Comparison of ENCODE assay signal across 8 cellular contexts in genomic region chr12:34123092-34123491, GRCh38.
DNase-seq lines count a peak whose midpoint lies in the region; TF ChIP-seq lines count a peak whose summit lies in the region.
"Not testable (repeated sequence)": the region's sequence is repeated elsewhere in the genome, so short reads cannot be mapped to it uniquely, and the experiment has no call there.

No MANE protein-coding gene starts in this region.

- DNase-seq in CD8-positive, alpha-beta memory T cell = peak in 4 of 5 donors; percentile 30 to 60 (median 42)
- DNase-seq in GM19240 (ENCODE audit: insufficient read length, low spot score) (peak; percentile 22), HS-27A (ENCODE audit: low read depth) (peak; percentile 24), NCI-H748 treated with DMSO at 0.1 percent for 48 hours (lab: John Stamatoyannopoulos, UW) (peak; percentile 44), kidney glomerular epithelial cell (lab: John Stamatoyannopoulos, UW) (peak; percentile 73)
- DNase-seq in activated CD4-positive, alpha-beta T cell treated with anti-CD3 and anti-CD28 coated beads, Interleukin-2, amount 10 ng/mL, durations not matched to agents 7 days and 5 days = peak; percentile 59
- DNase-seq in coronary artery (ENCODE audit: low spot score) = not testable (repeated sequence)
- peak; percentile 51 for DNase-seq in stimulated activated CD4-positive, alpha-beta T cell treated with anti-CD3 and anti-CD28 coated beads, Interleukin-4, amount 100 ng/mL, for 24 hours

- not testable (repeated sequence) for H3K27me3 Mint-ChIP-seq in CD8-positive, alpha-beta memory T cell; activated CD4-positive, alpha-beta T cell treated with anti-CD3 and anti-CD28 coated beads, Interleukin-2, amount 10 ng/mL, durations not matched to agents 7 days and 5 days

- not testable (repeated sequence) for H3K36me3 ChIP-seq in CD8-positive, alpha-beta memory T cell (ENCODE audit: insufficient read depth, low read length)

- H3K9me3 ChIP-seq in CD8-positive, alpha-beta memory T cell (ENCODE audit: low read length) = not testable (repeated sequence)

- H3K4me1 ChIP-seq in CD8-positive, alpha-beta memory T cell (ENCODE audit: insufficient read depth, low read length) = peaks cover 10% of the 10 kb centered on the region

- H3K4me3 Mint-ChIP-seq in CD8-positive, alpha-beta memory T cell; activated CD4-positive, alpha-beta T cell treated with anti-CD3 and anti-CD28 coated beads, Interleukin-2, amount 10 ng/mL, durations not matched to agents 7 days and 5 days: not testable (repeated sequence)

- H3K36me3 Mint-ChIP-seq in CD8-positive, alpha-beta memory T cell; activated CD4-positive, alpha-beta T cell treated with anti-CD3 and anti-CD28 coated beads, Interleukin-2, amount 10 ng/mL, durations not matched to agents 7 days and 5 days (ENCODE audit: low read depth): not testable (repeated sequence)

- TF ChIP-seq CTCF in coronary artery (IDR thresholded peaks at IDR 0.05) = peak; percentile 66

- H3K27ac ChIP-seq in CD8-positive, alpha-beta memory T cell (ENCODE audit: low read depth, low read length); coronary artery: not testable (repeated sequence)

- H3K9me3 Mint-ChIP-seq in CD8-positive, alpha-beta memory T cell; activated CD4-positive, alpha-beta T cell treated with anti-CD3 and anti-CD28 coated beads, Interleukin-2, amount 10 ng/mL, durations not matched to agents 7 days and 5 days: not testable (repeated sequence)

- H3K27me3 ChIP-seq in CD8-positive, alpha-beta memory T cell (ENCODE audit: insufficient read depth, low read length, poor library complexity, severe bottlenecking) = not testable (repeated sequence)

- H3K4me3 ChIP-seq in CD8-positive, alpha-beta memory T cell (ENCODE audit: low read length); coronary artery: not testable (repeated sequence)

- peaks cover 15 to 19% (median 18%) of the 10 kb centered on the region in 3 donors for H3K4me1 Mint-ChIP-seq in CD8-positive, alpha-beta memory T cell
- peaks cover 15% of the 10 kb centered on the region for H3K4me1 Mint-ChIP-seq in activated CD4-positive, alpha-beta T cell treated with anti-CD3 and anti-CD28 coated beads, Interleukin-2, amount 10 ng/mL, durations not matched to agents 7 days and 5 days

- H3K27ac Mint-ChIP-seq in CD8-positive, alpha-beta memory T cell = peak overlapping the region in 1 of 8 donors; percentile 36
- H3K27ac Mint-ChIP-seq in activated CD4-positive, alpha-beta T cell treated with anti-CD3 and anti-CD28 coated beads, Interleukin-2, amount 10 ng/mL, durations not matched to agents 7 days and 5 days = not testable (repeated sequence)

- POLR2A ChIA-PET in CD8-positive, alpha-beta memory T cell (lab: Charles Lee); activated CD4-positive, alpha-beta T cell treated with anti-CD3 and anti-CD28 coated beads, Interleukin-2, amount 10 ng/mL, durations not matched to agents 7 days and 5 days (lab: Charles Lee): not testable (repeated sequence)

- CTCF ChIA-PET in CD8-positive, alpha-beta memory T cell (lab: Charles Lee) = interaction anchor here (0.9 to 1.7 kb wide), 5 partner anchors 11 to 95 kb away, joined by 3 to 6 read pairs (median 4); no protein-coding TSS in a partner anchor
- CTCF ChIA-PET in activated CD4-positive, alpha-beta T cell treated with anti-CD3 and anti-CD28 coated beads, Interleukin-2, amount 10 ng/mL, durations not matched to agents 7 days and 5 days (lab: Charles Lee) = interaction anchor here (1.1 kb wide), 1 partner anchor 32 kb away, joined by 3 read pairs; no protein-coding TSS in a partner anchor
